Comparison of ENCODE assay signal across 8 cellular contexts in the genomic region with DNA sequence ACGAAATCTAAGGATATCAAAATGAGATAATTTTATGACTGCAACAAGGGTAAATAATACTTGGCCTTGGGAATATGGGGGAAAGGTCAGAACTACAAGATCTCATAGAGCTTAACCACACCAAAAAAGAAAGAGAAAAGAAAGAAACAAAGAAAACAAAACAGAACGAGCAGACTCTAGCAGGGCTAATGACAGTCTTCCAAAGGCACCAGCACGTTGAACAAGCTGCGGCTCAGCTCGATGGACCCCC. TPM values are rescaled to one million over a fixed set of nuclear protein-coding genes. Genes with fewer than 3 reads are reported as not detected.
DNase-seq lines count a peak whose midpoint lies in the region; ATAC-seq and TF ChIP-seq lines count a peak whose summit lies in the region.

No MANE protein-coding gene starts in this region.

- peak overlapping the region; percentile 93 for H3K4me3 Mint-ChIP-seq in T-helper 2 cell treated with Interferon-gamma antibody and Interleukin-4, amounts not matched to agents 5 μg/mL and 100 μg/mL, for 36 hours
- H3K4me3 Mint-ChIP-seq in activated B cell treated with CpG ODN at 0.5 μM for 24 hours = peak overlapping the region; percentile 90
- peak overlapping the region; percentile 87 for H3K4me3 Mint-ChIP-seq in stimulated activated effector memory CD8-positive, alpha-beta T cell treated with anti-CD3 and anti-CD28 coated beads, Interleukin-12 subunit alpha, Interleukin-12 subunit beta, amount 100 ng/mL, for 72 hours

- POLR2A ChIA-PET in activated B cell treated with CpG ODN at 0.5 μM for 24 hours (lab: Charles Lee) = interaction anchor here (0.6 to 2.1 kb wide), 20 partner anchors 9 to 1673 kb away, joined by 3 to 21 read pairs (median 4); partner anchors contain the start of genes CDC37L1, ERMP1, JAK2 and RANBP6

- CTCF ChIA-PET in activated B cell treated with CpG ODN at 0.5 μM for 24 hours (lab: Charles Lee) = interaction anchor here (0.9 to 1.1 kb wide), 5 partner anchors 12 to 678 kb away, joined by 3 to 5 read pairs (median 3); no protein-coding TSS in a partner anchor

- H3K27ac Mint-ChIP-seq in T-helper 2 cell treated with Interferon-gamma antibody and Interleukin-4, amounts not matched to agents 5 μg/mL and 100 μg/mL, for 36 hours = peak overlapping the region; percentile 91
- H3K27ac Mint-ChIP-seq in activated B cell treated with CpG ODN at 0.5 μM for 24 hours = peak overlapping the region; percentile 83
- H3K27ac Mint-ChIP-seq in stimulated activated effector memory CD8-positive, alpha-beta T cell treated with anti-CD3 and anti-CD28 coated beads, Interleukin-12 subunit alpha, Interleukin-12 subunit beta, amount 100 ng/mL, for 72 hours = peak overlapping the region; percentile 90

- no peaks in the 10 kb centered on the region for H3K36me3 Mint-ChIP-seq in T-helper 2 cell treated with Interferon-gamma antibody and Interleukin-4, amounts not matched to agents 5 μg/mL and 100 μg/mL, for 36 hours (ENCODE audit: low read depth)
- H3K36me3 Mint-ChIP-seq in activated B cell treated with CpG ODN at 0.5 μM for 24 hours (ENCODE audit: low read depth) = peaks cover 4% of the 10 kb centered on the region
- peaks cover 19% of the 10 kb centered on the region for H3K36me3 Mint-ChIP-seq in stimulated activated effector memory CD8-positive, alpha-beta T cell treated with anti-CD3 and anti-CD28 coated beads, Interleukin-12 subunit alpha, Interleukin-12 subunit beta, amount 100 ng/mL, for 72 hours

- ATAC-seq in activated B cell treated with CpG ODN at 0.5 μM for 24 hours (ENCODE audit: low read depth) = no peak
- no peak for ATAC-seq in stimulated activated effector memory CD8-positive, alpha-beta T cell treated with anti-CD3 and anti-CD28 coated beads, Interleukin-12 subunit alpha, Interleukin-12 subunit beta, amount 100 ng/mL, for 72 hours
- no peak for ATAC-seq in GM21390 (IDR thresholded peaks at IDR 0.05; ENCODE audit: unreplicated experiment)
- ATAC-seq in GM18498 (IDR thresholded peaks at IDR 0.05; ENCODE audit: unreplicated experiment) = no peak

- no peak for TF ChIP-seq CTCF in activated B cell treated with CpG ODN at 0.5 μM for 24 hours (IDR thresholded peaks at IDR 0.05)

- no peaks in the 10 kb centered on the region for H3K9me3 Mint-ChIP-seq in T-helper 2 cell treated with Interferon-gamma antibody and Interleukin-4, amounts not matched to agents 5 μg/mL and 100 μg/mL, for 36 hours
- H3K9me3 Mint-ChIP-seq in activated B cell treated with CpG ODN at 0.5 μM for 24 hours = no peaks in the 10 kb centered on the region
- H3K9me3 Mint-ChIP-seq in stimulated activated effector memory CD8-positive, alpha-beta T cell treated with anti-CD3 and anti-CD28 coated beads, Interleukin-12 subunit alpha, Interleukin-12 subunit beta, amount 100 ng/mL, for 72 hours = no peaks in the 10 kb centered on the region

- no peak for DNase-seq in T-helper 2 cell treated with Interferon-gamma antibody and Interleukin-4, amounts not matched to agents 5 μg/mL and 100 μg/mL, for 36 hours (ENCODE audit: low spot score)
- DNase-seq in T-helper 2 cell = no peak
- no peak for DNase-seq in activated B cell treated with CpG ODN at 0.5 μM for 24 hours
- DNase-seq in stimulated activated effector memory CD8-positive, alpha-beta T cell treated with anti-CD3 and anti-CD28 coated beads, Interleukin-12 subunit alpha, Interleukin-12 subunit beta, amount 100 ng/mL, for 72 hours (ENCODE audit: low spot score in 2 of 2) = no peak
- DNase-seq in effector CD8-positive, alpha-beta T cell (lab: John Stamatoyannopoulos, UW) = no peak

- intact Hi-C loops in activated B cell treated with CpG ODN at 0.5 μM for 24 hours (cut with micrococcal nuclease) = loop anchor here (2.0 to 10.0 kb wide), 6 partner anchors 138 to 1267 kb away; partner anchors contain the start of genes PLGRKT and RFX3

- peak overlapping the region; percentile 72 for H3K4me3 ChIP-seq in iPS-11a (ENCODE audit: low read depth, low read length)

- no peaks in the 10 kb centered on the region for H3K27me3 Mint-ChIP-seq in T-helper 2 cell treated with Interferon-gamma antibody and Interleukin-4, amounts not matched to agents 5 μg/mL and 100 μg/mL, for 36 hours (ENCODE audit: low read depth)
- H3K27me3 Mint-ChIP-seq in activated B cell treated with CpG ODN at 0.5 μM for 24 hours = no peaks in the 10 kb centered on the region

- peaks cover 30% of the 10 kb centered on the region for H3K4me1 Mint-ChIP-seq in T-helper 2 cell treated with Interferon-gamma antibody and Interleukin-4, amounts not matched to agents 5 μg/mL and 100 μg/mL, for 36 hours (ENCODE audit: low read depth)
- H3K4me1 Mint-ChIP-seq in activated B cell treated with CpG ODN at 0.5 μM for 24 hours = peaks cover 30% of the 10 kb centered on the region
- peaks cover 23% of the 10 kb centered on the region for H3K4me1 Mint-ChIP-seq in stimulated activated effector memory CD8-positive, alpha-beta T cell treated with anti-CD3 and anti-CD28 coated beads, Interleukin-12 subunit alpha, Interleukin-12 subunit beta, amount 100 ng/mL, for 72 hours

RNA-seq across cellular contexts. Expression of gene AK3, which starts 0.7 kb away (rescaled TPM):
- 14.5 and 16.9 TPM in 2 replicates for total RNA-seq in activated B cell treated with CpG ODN at 0.5 μM for 24 hours

RNA-seq across cellular contexts. Expression of gene RCL1, which starts 52.4 kb away (rescaled TPM):
- 23.9 and 26.0 TPM in 2 replicates for total RNA-seq in activated B cell treated with CpG ODN at 0.5 μM for 24 hours
